ENCODE assay signal across 8 cellular contexts in the genomic region with DNA sequence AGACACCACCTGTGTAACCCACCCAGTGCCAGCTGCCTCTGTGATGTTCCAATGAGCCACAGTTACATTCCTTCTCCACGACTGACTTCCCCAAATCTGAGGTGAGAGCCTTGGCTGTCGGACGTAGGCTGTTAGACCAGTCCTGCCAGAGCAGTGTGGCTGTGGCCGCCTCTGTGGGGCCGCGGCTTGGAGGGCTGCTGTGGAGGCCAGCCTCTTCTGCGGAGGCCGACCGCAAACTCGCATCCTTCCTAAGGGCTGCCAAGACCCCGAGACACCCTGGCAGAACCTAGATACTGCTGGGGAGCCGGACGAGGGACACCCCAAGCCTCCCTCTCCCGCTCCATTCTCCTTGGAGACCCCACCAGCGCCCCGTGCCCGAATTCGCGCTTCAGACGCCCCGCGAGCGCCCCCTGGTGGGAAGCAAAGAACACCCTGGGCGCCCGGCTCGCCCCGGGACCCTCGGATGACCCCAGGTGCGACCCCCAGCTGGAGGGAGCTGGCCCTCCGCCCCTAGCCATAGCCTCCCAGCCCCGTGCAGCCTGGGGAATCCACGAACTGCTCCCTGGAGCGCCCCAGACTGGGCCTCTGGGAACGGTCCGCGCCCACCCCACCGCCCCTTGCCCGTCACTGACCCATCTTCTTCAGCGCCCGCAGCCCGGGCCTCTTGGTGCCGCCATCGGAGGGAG. TPM values are rescaled to one million over a fixed set of nuclear protein-coding genes. Genes with fewer than 3 reads are reported as not detected.
DNase-seq lines count a peak whose midpoint lies in the region; ATAC-seq, FAIRE-seq and TF ChIP-seq lines count a peak whose summit lies in the region.

No MANE protein-coding gene starts in this region.

- WGBS in spleen, 5 donors = 9 to 46% (median 11%) methylated on average over 8 to 43 of the region's 43 CpGs

- H3K4me3 Mint-ChIP-seq in astrocyte (ENCODE audit: unreplicated experiment) = peak overlapping the region; percentile 81

- H3K4me1 ChIP-seq in astrocyte (ENCODE audit: insufficient read depth, low read length) = peaks cover 42% of the 10 kb centered on the region
- peaks cover 14 to 84% (median 39%) of the 10 kb centered on the region in 6 donors for H3K4me1 ChIP-seq in spleen

- intact Hi-C loops in spleen (cut with DNase I; ENCODE audit: low total_unique reads) = no loop called here

- H3K9ac ChIP-seq in astrocyte (ENCODE audit: low read length) = peak overlapping the region; percentile 80

- H3K4me2 ChIP-seq in astrocyte (ENCODE audit: low read length) = peak overlapping the region; percentile 98

- peaks cover 24% of the 10 kb centered on the region for H3K4me1 Mint-ChIP-seq in astrocyte (ENCODE audit: low read depth, unreplicated experiment)

- H3K36me3 ChIP-seq in astrocyte (ENCODE audit: insufficient read depth, low read length) (no peaks in the 10 kb centered on the region), spleen (no peaks in the 10 kb centered on the region)

- H2AFZ ChIP-seq in astrocyte (ENCODE audit: low read depth, low read length) = peak overlapping the region; percentile 58

- H3K9me3 ChIP-seq in astrocyte (ENCODE audit: insufficient read depth, low read depth, low read length) = no peaks in the 10 kb centered on the region
- H3K9me3 ChIP-seq in iPS-18c (ENCODE audit: control insufficient read depth, insufficient read depth, low read length) = peaks cover 2% of the 10 kb centered on the region
- no peaks in the 10 kb centered on the region for H3K9me3 ChIP-seq in spleen

- no peaks in the 10 kb centered on the region for H3K36me3 Mint-ChIP-seq in astrocyte (ENCODE audit: low read depth, unreplicated experiment)

- H3K27me3 ChIP-seq in astrocyte (ENCODE audit: insufficient read depth, low read length) (no peaks in the 10 kb centered on the region), spleen (replicated peaks in 1 of 7) (no peaks in the 10 kb centered on the region)

- peaks cover 48% of the 10 kb centered on the region for H3K79me2 ChIP-seq in astrocyte (ENCODE audit: insufficient read depth, low read length)

- no peak for FAIRE-seq in astrocyte (lab: Jason Lieb, UNC)

- TF ChIP-seq CTCF in astrocyte (IDR thresholded peaks at IDR 0.05; ENCODE audit: insufficient read depth, low read depth, low read length) (peak; percentile 36), spleen (IDR thresholded peaks at IDR 0.05 in 8 of 11, conservative IDR thresholded peaks at IDR 0.05 in 3 of 11) (peak; percentile 40 to 87 (median 75))

- H3K27ac ChIP-seq in astrocyte (ENCODE audit: low read depth, low read length) (peak overlapping the region; percentile 45), spleen (peak overlapping the region; percentile 35 to 98 (median 94))

- no peaks in the 10 kb centered on the region for H3K27me3 Mint-ChIP-seq in astrocyte (ENCODE audit: low read depth, unreplicated experiment)

- peak; percentile 67 for DNase-seq in NCI-H2227 (lab: John Stamatoyannopoulos, UW; ENCODE audit: unreplicated experiment)
- no peak for DNase-seq in NCI-H2227 treated with DMSO at 0.1 percent for 48 hours (lab: John Stamatoyannopoulos, UW)
- DNase-seq in RPMI8226 = peak; percentile 54
- DNase-seq in astrocyte (ENCODE audit: low read depth) = no peak
- DNase-seq in spleen = peak; percentile 89
- no peak for DNase-seq in SKM-1 (lab: John Stamatoyannopoulos, UW; ENCODE audit: unreplicated experiment)

- H4K20me1 ChIP-seq in astrocyte (ENCODE audit: insufficient read depth, low read length) = peaks cover 12% of the 10 kb centered on the region

- ATAC-seq in GM21619 (IDR thresholded peaks at IDR 0.05; ENCODE audit: unreplicated experiment) = no peak

- H3K9me3 Mint-ChIP-seq in astrocyte (ENCODE audit: unreplicated experiment) = no peaks in the 10 kb centered on the region

- H3K4me3 ChIP-seq in astrocyte (ENCODE audit: insufficient read depth, low read depth, low read length) (peak overlapping the region; percentile 73), iPS-18c (ENCODE audit: insufficient read depth, low read depth, low read length) (peak overlapping the region; percentile 79), spleen (peak overlapping the region; percentile 65 to 92 (median 80))

- TF ChIP-seq POLR2A in spleen (IDR thresholded peaks at IDR 0.05) = no peak

- H3K27ac Mint-ChIP-seq in astrocyte (ENCODE audit: unreplicated experiment) = no peak overlapping the region

RNA-seq across cellular contexts. Expression of a gene that starts 0.6 kb away (rescaled TPM):
- total RNA-seq in astrocyte (76.5 and 92.0 TPM in 2 replicates), spleen (1 to 10 TPM; 2.8 to 9.9 (median 7.1) TPM)
- 1 to 10 TPM; 1.5 to 3.5 (median 3.4) TPM for polyA plus RNA-seq in spleen

RNA-seq across cellular contexts. Expression of a gene that starts 3.7 kb away (rescaled TPM):
- total RNA-seq in astrocyte (3.9 and 4.7 TPM in 2 replicates), spleen (10 to 100 TPM; 14.1 to 24.6 (median 20.2) TPM)
- polyA plus RNA-seq in spleen = 10 to 100 TPM; 22.8 to 32.8 (median 31.8) TPM

RNA-seq across cellular contexts. Expression of a gene that starts 16.5 kb away (rescaled TPM):
- total RNA-seq in astrocyte (44.5 and 46.6 TPM in 2 replicates), spleen (10 to 100 TPM; 23.4 to 43.1 (median 27.8) TPM)
- polyA plus RNA-seq in spleen = 10 to 100 TPM; 12.9 to 26.7 (median 15.1) TPM

RNA-seq across cellular contexts. Expression of a gene that starts 29.9 kb away (rescaled TPM):
- total RNA-seq in astrocyte (8.4 and 9.0 TPM in 2 replicates), spleen (1 to 10 TPM; 4.0 to 9.4 (median 6.1) TPM)
- 10 to 100 TPM in 1 of 3 donors, 1 to 10 TPM in 2; 8.7 to 10.4 (median 9.9) TPM for polyA plus RNA-seq in spleen

Comparison
In these comparisons a context has a peak if more than half of its experiments do, and no peak if none do; other contexts are left out.
1. DNase-seq: peak in NCI-H2227 (single experiment), RPMI8226 (single experiment) and spleen (single experiment); none in NCI-H2227 treated with DMSO at 0.1 percent for 48 hours (single experiment), astrocyte (single experiment) and SKM-1 (single experiment).
2. Peak in every context shown above with its lines, with median percentiles within 50 percentile points of each other: H3K4me3 ChIP-seq.